Comparison of ENCODE assay signal across 8 cellular contexts in the genomic region with DNA sequence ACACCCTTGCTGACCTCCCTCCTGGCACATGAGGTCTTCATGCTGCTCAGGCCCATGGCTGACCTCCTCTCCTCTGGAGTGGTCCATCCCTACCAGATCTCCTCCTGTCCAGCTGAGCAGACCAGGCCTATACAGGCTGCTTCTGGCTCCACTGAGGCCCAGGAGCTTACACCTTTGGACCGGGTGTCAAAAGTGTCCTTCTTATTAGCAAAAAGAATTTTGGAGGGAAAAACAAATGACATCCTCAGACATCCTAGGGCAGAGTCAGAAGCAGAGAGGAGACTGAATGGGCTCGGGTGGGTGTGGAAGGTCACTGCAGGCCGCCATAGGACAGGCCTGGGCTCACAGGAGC. TPM values are rescaled to one million over a fixed set of nuclear protein-coding genes. Genes with fewer than 3 reads are reported as not detected.
A peak's percentile ranks its signal among the peaks of the same experiment; 100 is the strongest.
DNase-seq lines count a peak whose midpoint lies in the region; ATAC-seq and TF ChIP-seq lines count a peak whose summit lies in the region.

No MANE protein-coding gene starts in this region.

- no peak for ATAC-seq in stimulated activated naive CD8-positive, alpha-beta T cell treated with anti-CD3 and anti-CD28 coated beads, Interleukin-15, Interleukin-2, amounts not matched to agents 100 U/mL and 50 U/mL, for 24 hours
- no peak for ATAC-seq in naive thymus-derived CD4-positive, alpha-beta T cell
- ATAC-seq in GM21576 (IDR thresholded peaks at IDR 0.05; ENCODE audit: unreplicated experiment): no peak

- dilution Hi-C loops in mammary epithelial cell (cut with HindIII; ENCODE audit: low sequenced_read_pairs): no loop called here

- no TSS peak for BruUV-seq in mammary epithelial cell (replicated peaks; lab: Mats Ljungman, UMichigan)

- H3K27me3 ChIP-seq in mammary epithelial cell (ENCODE audit: insufficient read depth, low read length): no peaks in the 10 kb centered on the region
- H3K27me3 ChIP-seq in naive thymus-derived CD4-positive, alpha-beta T cell (ENCODE audit: control insufficient read depth in 2 of 2, insufficient read depth in 2 of 2, low read length in 2 of 2): no peaks in the 10 kb centered on the region
- no peaks in the 10 kb centered on the region for H3K27me3 ChIP-seq in vagina

- H3K36me3 ChIP-seq in mammary epithelial cell (ENCODE audit: insufficient read depth, low read length) (no peaks in the 10 kb centered on the region), vagina (no peaks in the 10 kb centered on the region)
- H3K36me3 ChIP-seq in naive thymus-derived CD4-positive, alpha-beta T cell (ENCODE audit: control insufficient read depth in 2 of 3, insufficient read depth in 3 of 3, low read length in 3 of 3): no peaks in the 10 kb centered on the region

- H3K9me3 ChIP-seq in mammary epithelial cell (replicated peaks; ENCODE audit: insufficient read depth, low read length): no peaks in the 10 kb centered on the region
- H3K9me3 ChIP-seq in naive thymus-derived CD4-positive, alpha-beta T cell (ENCODE audit: control insufficient read depth in 2 of 3, low read length in 3 of 3): no peaks in the 10 kb centered on the region
- H3K9me3 ChIP-seq in vagina: no peaks in the 10 kb centered on the region

- no peak overlapping the region for H3K4me3 ChIP-seq in mammary epithelial cell (replicated peaks in 1 of 3; ENCODE audit: insufficient read depth in 1 of 3, low read depth in 2 of 3, low read length in 3 of 3)
- no peak overlapping the region for H3K4me3 ChIP-seq in naive thymus-derived CD4-positive, alpha-beta T cell (ENCODE audit: low read length)
- no peak overlapping the region for H3K4me3 ChIP-seq in vagina

- WGBS in mammary epithelial cell (ENCODE audit: low coverage, missing lambda C conversion rate): 75% methylated on average over 2 of the region's 3 CpGs

- POLR2A ChIA-PET in naive thymus-derived CD4-positive, alpha-beta T cell (lab: Charles Lee): interaction anchor here (0.6 to 1.7 kb wide), 3 partner anchors 37 to 85 kb away, joined by 3 to 9 read pairs (median 5); a partner anchor contains a TSS

- no peak overlapping the region for H3K9ac ChIP-seq in mammary epithelial cell (ENCODE audit: insufficient read depth, low read length)

- H3K27ac Mint-ChIP-seq in stimulated activated naive CD8-positive, alpha-beta T cell treated with anti-CD3 and anti-CD28 coated beads, Interleukin-15, Interleukin-2, amounts not matched to agents 100 ng/mL and 50 ng/mL, for 24 hours: peak overlapping the region; percentile 36
- peak overlapping the region in 4 of 9 donors; percentile 38 to 75 (median 71) for H3K27ac Mint-ChIP-seq in naive thymus-derived CD4-positive, alpha-beta T cell

- H3K4me3 Mint-ChIP-seq in stimulated activated naive CD8-positive, alpha-beta T cell treated with anti-CD3 and anti-CD28 coated beads, Interleukin-15, Interleukin-2, amounts not matched to agents 100 ng/mL and 50 ng/mL, for 24 hours: no peak overlapping the region
- peak overlapping the region; percentile 18 to 89 (median 82) for H3K4me3 Mint-ChIP-seq in naive thymus-derived CD4-positive, alpha-beta T cell

- TF ChIP-seq CTCF in mammary epithelial cell (conservative IDR thresholded peaks at IDR 0.05 in 1 of 2, IDR thresholded peaks at IDR 0.05 in 1 of 2; ENCODE audit: extremely low read depth in 1 of 2, insufficient read depth in 1 of 2, low read depth in 1 of 2, low read length in 2 of 2) (no peak), vagina (IDR thresholded peaks at IDR 0.05) (no peak)

- intact Hi-C loops in mammary epithelial cell (cut with micrococcal nuclease): no loop called here
- intact Hi-C loops in naive thymus-derived CD4-positive, alpha-beta T cell (cut with micrococcal nuclease): loop anchor here (1.0 to 5.0 kb wide), 8 partner anchors 17 to 320 kb away; a partner anchor contains a TSS
- intact Hi-C loops in vagina (cut with DNase I): loop anchor here (2.0 kb wide), 1 partner anchor 87 kb away; no protein-coding TSS in a partner anchor

- in situ Hi-C loops in mammary epithelial cell (cut with MboI; ENCODE audit: low sequenced_read_pairs in 2 of 2): loop anchor here (5.0 kb wide), 2 partner anchors 85 to 90 kb away; no protein-coding TSS in a partner anchor

- H3K9me3 Mint-ChIP-seq in stimulated activated naive CD8-positive, alpha-beta T cell treated with anti-CD3 and anti-CD28 coated beads, Interleukin-15, Interleukin-2, amounts not matched to agents 100 ng/mL and 50 ng/mL, for 24 hours: no peaks in the 10 kb centered on the region
- no peaks in the 10 kb centered on the region for H3K9me3 Mint-ChIP-seq in naive thymus-derived CD4-positive, alpha-beta T cell

- no peaks in the 10 kb centered on the region for H3K36me3 Mint-ChIP-seq in stimulated activated naive CD8-positive, alpha-beta T cell treated with anti-CD3 and anti-CD28 coated beads, Interleukin-15, Interleukin-2, amounts not matched to agents 100 ng/mL and 50 ng/mL, for 24 hours (ENCODE audit: low read depth)
- H3K36me3 Mint-ChIP-seq in naive thymus-derived CD4-positive, alpha-beta T cell: no peaks in the 10 kb centered on the region

- H3K27ac ChIP-seq in mammary epithelial cell (ENCODE audit: insufficient read depth, low read depth, low read length) (peak overlapping the region; percentile 89), vagina (peak overlapping the region; percentile 94)
- H3K27ac ChIP-seq in naive thymus-derived CD4-positive, alpha-beta T cell (ENCODE audit: low read depth, low read length): no peak overlapping the region

- H3K4me1 ChIP-seq in mammary epithelial cell (ENCODE audit: insufficient read depth, low read length) (peaks cover 30% of the 10 kb centered on the region), vagina (peaks cover 21% of the 10 kb centered on the region)
- peaks cover 6 to 10% of the 10 kb centered on the region in 2 donors for H3K4me1 ChIP-seq in naive thymus-derived CD4-positive, alpha-beta T cell (ENCODE audit: control insufficient read depth in 2 of 2, insufficient read depth in 2 of 2, low read length in 2 of 2)

- DNase-seq in stimulated activated naive CD8-positive, alpha-beta T cell treated with anti-CD3 and anti-CD28 coated beads, Interleukin-15, Interleukin-2, amounts not matched to agents 100 U/mL and 50 U/mL, for 24 hours: no peak
- no peak for DNase-seq in mammary epithelial cell
- peak in 1 of 9 donors; percentile 11 for DNase-seq in naive thymus-derived CD4-positive, alpha-beta T cell
- DNase-seq in vagina (ENCODE audit: extremely low spot score in 2 of 2): no peak
- no peak for DNase-seq in activated CD4-positive, alpha-beta T cell treated with anti-CD3 and anti-CD28 coated beads for 4 hours
- no peak for DNase-seq in stimulated activated CD4-positive, alpha-beta T cell treated with anti-CD3 and anti-CD28 coated beads, Interleukin-12 subunit alpha, Interleukin-12 subunit beta, amount 100 ng/mL, for 4 hours

- H3K79me2 ChIP-seq in mammary epithelial cell (ENCODE audit: insufficient read depth, low read length): no peaks in the 10 kb centered on the region

- H3K4me2 ChIP-seq in mammary epithelial cell (ENCODE audit: insufficient read depth, low read depth, low read length): peak overlapping the region; percentile 97

- peak overlapping the region; percentile 95 for H2AFZ ChIP-seq in mammary epithelial cell (ENCODE audit: low read depth, low read length)

- no peaks in the 10 kb centered on the region for H4K20me1 ChIP-seq in mammary epithelial cell (ENCODE audit: insufficient read depth, low read length)

- CTCF ChIA-PET in mammary epithelial cell (lab: Charles Lee; ENCODE audit: low non-redundant PET): no interaction called here
- CTCF ChIA-PET in naive thymus-derived CD4-positive, alpha-beta T cell (lab: Charles Lee): no interaction called here

- H3K4me1 Mint-ChIP-seq in stimulated activated naive CD8-positive, alpha-beta T cell treated with anti-CD3 and anti-CD28 coated beads, Interleukin-15, Interleukin-2, amounts not matched to agents 100 ng/mL and 50 ng/mL, for 24 hours (ENCODE audit: low read depth): peaks cover 27% of the 10 kb centered on the region
- H3K4me1 Mint-ChIP-seq in naive thymus-derived CD4-positive, alpha-beta T cell: peaks cover 6 to 25% (median 18%) of the 10 kb centered on the region in 7 donors

- no peaks in the 10 kb centered on the region for H3K27me3 Mint-ChIP-seq in stimulated activated naive CD8-positive, alpha-beta T cell treated with anti-CD3 and anti-CD28 coated beads, Interleukin-15, Interleukin-2, amounts not matched to agents 100 ng/mL and 50 ng/mL, for 24 hours
- H3K27me3 Mint-ChIP-seq in naive thymus-derived CD4-positive, alpha-beta T cell: peaks cover 0 to 3% (median 0%) of the 10 kb centered on the region in 5 donors

- TF ChIP-seq POLR2A in vagina (IDR thresholded peaks at IDR 0.05): no peak

RNA-seq across cellular contexts. Expression of a gene that starts 38.1 kb away (rescaled TPM):
- 100 to 1,000 TPM in 1 of 2 donors, 10 to 100 TPM in 1; 93.0 to 119 TPM for total RNA-seq in mammary epithelial cell
- polyA plus RNA-seq in mammary epithelial cell: 58.2 TPM
- 35.8 TPM for polyA minus RNA-seq in mammary epithelial cell
- total RNA-seq in naive thymus-derived CD4-positive, alpha-beta T cell: 100 to 1,000 TPM; 110 to 185 (median 134) TPM
- 100 to 1,000 TPM; 170 to 204 TPM for polyA plus RNA-seq in naive thymus-derived CD4-positive, alpha-beta T cell
- 158 TPM for total RNA-seq in vagina
